10 cellular contexts compared by ENCODE assay signal in the genomic region with DNA sequence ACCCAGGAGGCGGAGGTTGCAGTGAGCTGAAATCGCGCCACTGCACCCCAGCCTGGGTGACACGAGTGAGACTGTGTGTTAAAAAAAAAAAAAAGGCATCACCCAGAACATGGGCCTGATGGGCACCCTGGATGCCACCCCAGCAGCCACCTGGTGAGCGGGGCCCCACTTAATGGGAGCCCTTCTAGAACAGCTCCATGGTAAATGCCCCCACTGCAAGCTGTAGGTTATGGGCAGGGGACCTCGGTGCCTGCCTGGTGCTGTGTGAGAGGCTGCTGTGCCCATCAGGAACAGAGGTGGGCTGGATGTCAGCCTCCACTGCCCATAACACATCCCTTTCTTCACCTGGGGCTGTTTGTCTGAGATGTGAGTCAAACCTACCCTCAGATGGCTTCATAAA.
"Had no signal": no experiment of that assay in that cellular context is flagged by ENCODE, and none has a peak within 500 bp of the region (broad histone marks: within the 10 kb centered on the region; RNA-seq: fewer than 3 reads in every experiment).

No MANE protein-coding gene starts in this region.

- DNase-seq: activated naive CD4-positive, alpha-beta T cell treated with Interleukin-2 at 50 U/mL for 16 hours; cortex of kidney; effector memory CD8-positive, alpha-beta T cell; immature natural killer cell; stimulated activated CD4-positive, alpha-beta T cell treated with anti-CD3 and anti-CD28 coated beads, Interleukin-12 subunit alpha, Interleukin-12 subunit beta, amount 100 ng/mL, for 4 hours; stimulated activated naive CD4-positive, alpha-beta T cell treated with Interleukin-2 at 50 U/mL for 16 hours; T1000 had no signal

- H3K36me3 ChIP-seq: suprapubic skin had no signal

- ATAC-seq: natural killer cell treated with Interleukin-12 subunit alpha and Interleukin-12 subunit beta and Interleukin-15 and Interleukin-18, amount 100 ng/mL, for 72 hours had no signal

- H3K27me3 ChIP-seq: suprapubic skin had no signal

- H3K4me3 ChIP-seq: suprapubic skin had no signal

- H3K9me3 ChIP-seq: suprapubic skin had no signal

- H3K27ac ChIP-seq: epithelial cell of prostate had no signal
